Comparison of ENCODE assay signal across 12 cellular contexts in genomic region chr6:110356778-110357177, GRCh38. TPM values are rescaled to one million over a fixed set of nuclear protein-coding genes. Genes with fewer than 3 reads are reported as not detected.
DNase-seq lines count a peak whose midpoint lies in the region; ATAC-seq and TF ChIP-seq lines count a peak whose summit lies in the region.
"Had no signal": no experiment of that assay in that cellular context is flagged by ENCODE, and none has a peak within 500 bp of the region (broad histone marks: within the 10 kb centered on the region; RNA-seq: fewer than 3 reads in every experiment).

No MANE protein-coding gene starts in this region.

- H3K27me3 Mint-ChIP-seq in T-helper 1 cell treated with Interleukin-12 subunit alpha and Interleukin-12 subunit beta and Interleukin-4 antibody, amounts not matched to agents 30 μg/mL and 1 μg/mL, for 36 hours (ENCODE audit: low read depth): peaks cover 69% of the 10 kb centered on the region
- H3K27me3 Mint-ChIP-seq in activated naive CD8-positive, alpha-beta T cell treated with anti-CD3 and anti-CD28 coated beads for 36 hours: peaks cover 25% of the 10 kb centered on the region
- peaks cover 7 to 27% (median 18%) of the 10 kb centered on the region in 3 donors for H3K27me3 Mint-ChIP-seq in immature natural killer cell (ENCODE audit: low read depth in 3 of 3)
- peaks cover 33 to 42% of the 10 kb centered on the region in 2 donors for H3K27me3 Mint-ChIP-seq in stimulated activated naive B cell treated with anti-CD40 and anti-IgM and Interleukin-4, amounts not matched to agents 10 μg/mL and 1 μg/mL and 100 μg/mL, for 72 hours
- peaks cover 43% of the 10 kb centered on the region for H3K27me3 Mint-ChIP-seq in activated T-helper 1 cell treated with anti-CD3 and anti-CD28 coated beads, Interleukin-12 subunit alpha, Interleukin-12 subunit beta, Interleukin-2, Interleukin-4 antibody, amounts not matched to agents 30 ng/mL and 10 ng/mL and 1 ng/mL, durations not matched to agents 14 hours and 24 hours and 36 hours (ENCODE audit: insufficient read depth)

- H3K4me3 Mint-ChIP-seq in T-helper 1 cell treated with Interleukin-12 subunit alpha and Interleukin-12 subunit beta and Interleukin-4 antibody, amounts not matched to agents 30 μg/mL and 1 μg/mL, for 36 hours: peak overlapping the region; percentile 16
- peak overlapping the region; percentile 84 for H3K4me3 Mint-ChIP-seq in activated naive CD8-positive, alpha-beta T cell treated with anti-CD3 and anti-CD28 coated beads for 36 hours
- H3K4me3 Mint-ChIP-seq in immature natural killer cell: peak overlapping the region; percentile 69 to 89 (median 86)
- H3K4me3 Mint-ChIP-seq in stimulated activated naive B cell treated with anti-CD40 and anti-IgM and Interleukin-4, amounts not matched to agents 10 μg/mL and 1 μg/mL and 100 μg/mL, for 72 hours: peak overlapping the region; percentile 2 to 64
- H3K4me3 Mint-ChIP-seq in activated T-helper 1 cell treated with anti-CD3 and anti-CD28 coated beads, Interleukin-12 subunit alpha, Interleukin-12 subunit beta, Interleukin-2, Interleukin-4 antibody, amounts not matched to agents 30 ng/mL and 10 ng/mL and 1 ng/mL, durations not matched to agents 14 hours and 24 hours and 36 hours: no peak overlapping the region

- ATAC-seq in stimulated activated naive B cell treated with anti-CD40 and anti-IgM and Interleukin-4, amounts not matched to agents 10 μg/mL and 1 μg/mL and 100 μg/mL, for 72 hours (replicated peaks): no peak
- ATAC-seq in GM19324 (IDR thresholded peaks at IDR 0.05; ENCODE audit: low FRiP score, unreplicated experiment): no peak

- POLR2A ChIA-PET in PC-9 (lab: Charles Lee; ENCODE audit: unreplicated experiment): no interaction called here

- no peaks in the 10 kb centered on the region for H3K36me3 ChIP-seq in PC-9 (ENCODE audit: low read depth)

- no peak overlapping the region for H3K27ac Mint-ChIP-seq in T-helper 1 cell treated with Interleukin-12 subunit alpha and Interleukin-12 subunit beta and Interleukin-4 antibody, amounts not matched to agents 30 μg/mL and 1 μg/mL, for 36 hours
- no peak overlapping the region for H3K27ac Mint-ChIP-seq in activated naive CD8-positive, alpha-beta T cell treated with anti-CD3 and anti-CD28 coated beads for 36 hours
- H3K27ac Mint-ChIP-seq in immature natural killer cell: peak overlapping the region in 1 of 6 donors; percentile 33
- no peak overlapping the region for H3K27ac Mint-ChIP-seq in stimulated activated naive B cell treated with anti-CD40 and anti-IgM and Interleukin-4, amounts not matched to agents 10 μg/mL and 1 μg/mL and 100 μg/mL, for 72 hours
- no peak overlapping the region for H3K27ac Mint-ChIP-seq in activated T-helper 1 cell treated with anti-CD3 and anti-CD28 coated beads, Interleukin-12 subunit alpha, Interleukin-12 subunit beta, Interleukin-2, Interleukin-4 antibody, amounts not matched to agents 30 ng/mL and 10 ng/mL and 1 ng/mL, durations not matched to agents 14 hours and 24 hours and 36 hours

- no TSS peak for BruUV-seq in PC-9 (replicated peaks; lab: Mats Ljungman, UMichigan)

- peaks cover 4% of the 10 kb centered on the region for H3K4me1 Mint-ChIP-seq in T-helper 1 cell treated with Interleukin-12 subunit alpha and Interleukin-12 subunit beta and Interleukin-4 antibody, amounts not matched to agents 30 μg/mL and 1 μg/mL, for 36 hours (ENCODE audit: low read depth)
- H3K4me1 Mint-ChIP-seq in activated naive CD8-positive, alpha-beta T cell treated with anti-CD3 and anti-CD28 coated beads for 36 hours: peaks cover 14% of the 10 kb centered on the region
- peaks cover 9 to 22% of the 10 kb centered on the region in 2 donors for H3K4me1 Mint-ChIP-seq in immature natural killer cell
- H3K4me1 Mint-ChIP-seq in stimulated activated naive B cell treated with anti-CD40 and anti-IgM and Interleukin-4, amounts not matched to agents 10 μg/mL and 1 μg/mL and 100 μg/mL, for 72 hours: peaks cover 10 to 15% of the 10 kb centered on the region in 2 donors
- H3K4me1 Mint-ChIP-seq in activated T-helper 1 cell treated with anti-CD3 and anti-CD28 coated beads, Interleukin-12 subunit alpha, Interleukin-12 subunit beta, Interleukin-2, Interleukin-4 antibody, amounts not matched to agents 30 ng/mL and 10 ng/mL and 1 ng/mL, durations not matched to agents 14 hours and 24 hours and 36 hours (ENCODE audit: low read depth): no peaks in the 10 kb centered on the region

- no peaks in the 10 kb centered on the region for H3F3A ChIP-seq in PC-9 (ENCODE audit: insufficient read depth, low read depth)

- H3K4me3 ChIP-seq in PC-9: no peak overlapping the region

- no peaks in the 10 kb centered on the region for H3K79me2 ChIP-seq in PC-9 (ENCODE audit: low read depth)

- no peaks in the 10 kb centered on the region for H3K36me3 Mint-ChIP-seq in T-helper 1 cell treated with Interleukin-12 subunit alpha and Interleukin-12 subunit beta and Interleukin-4 antibody, amounts not matched to agents 30 μg/mL and 1 μg/mL, for 36 hours (ENCODE audit: low read depth)
- no peaks in the 10 kb centered on the region for H3K36me3 Mint-ChIP-seq in activated naive CD8-positive, alpha-beta T cell treated with anti-CD3 and anti-CD28 coated beads for 36 hours
- H3K36me3 Mint-ChIP-seq in immature natural killer cell: peaks cover 0 to 3% (median 0%) of the 10 kb centered on the region in 3 donors
- peaks cover 2 to 8% of the 10 kb centered on the region in 2 donors for H3K36me3 Mint-ChIP-seq in stimulated activated naive B cell treated with anti-CD40 and anti-IgM and Interleukin-4, amounts not matched to agents 10 μg/mL and 1 μg/mL and 100 μg/mL, for 72 hours
- H3K36me3 Mint-ChIP-seq in activated T-helper 1 cell treated with anti-CD3 and anti-CD28 coated beads, Interleukin-12 subunit alpha, Interleukin-12 subunit beta, Interleukin-2, Interleukin-4 antibody, amounts not matched to agents 30 ng/mL and 10 ng/mL and 1 ng/mL, durations not matched to agents 14 hours and 24 hours and 36 hours (ENCODE audit: low read depth): no peaks in the 10 kb centered on the region

- H3K27me3 ChIP-seq in PC-9 (ENCODE audit: insufficient read depth, low read depth): peaks cover 14% of the 10 kb centered on the region; the same call in 1 of the 2 replicates

- DNase-seq in T-helper 1 cell: no peak
- DNase-seq in activated naive CD8-positive, alpha-beta T cell treated with anti-CD3 and anti-CD28 coated beads for 36 hours: no peak
- no peak for DNase-seq in immature natural killer cell
- DNase-seq in stimulated activated naive B cell treated with anti-CD40 and anti-IgM and Interleukin-4, amounts not matched to agents 10 μg/mL and 1 μg/mL and 100 μg/mL, for 72 hours: no peak
- no peak for DNase-seq in activated T-helper 1 cell treated with anti-CD3 and anti-CD28 coated beads, Interleukin-12 subunit alpha, Interleukin-12 subunit beta, Interleukin-2, Interleukin-4 antibody, amounts not matched to agents 30 ng/mL and 10 ng/mL and 1 ng/mL, durations not matched to agents 14 hours and 24 hours and 36 hours (ENCODE audit: low spot score)
- DNase-seq in PC-9: no peak
- DNase-seq: stimulated activated CD4-positive, alpha-beta T cell treated with anti-CD3 and anti-CD28 coated beads, Interleukin-15, amount 100 ng/mL, for 24 hours had no signal

- H3K27ac ChIP-seq in PC-9: no peak overlapping the region
- H3K27ac ChIP-seq: A549 had no signal

- H2AFZ ChIP-seq in PC-9: no peak overlapping the region

- no peak for TF ChIP-seq CTCF in PC-9 (conservative IDR thresholded peaks at IDR 0.05)

- CTCF ChIA-PET in PC-9 (lab: Charles Lee): no interaction called here

- H3K4me1 ChIP-seq in PC-9 (replicated peaks; ENCODE audit: insufficient read depth): no peaks in the 10 kb centered on the region
- H3K4me1 ChIP-seq: A549 had no signal

- H3K9me3 ChIP-seq in PC-9 (ENCODE audit: insufficient read depth, low read depth): no peaks in the 10 kb centered on the region
- H3K9me3 ChIP-seq: A549 had no signal

- intact Hi-C loops in activated T-helper 1 cell treated with anti-CD3 and anti-CD28 coated beads, Interleukin-12 subunit alpha, Interleukin-12 subunit beta, Interleukin-2, Interleukin-4 antibody, amounts not matched to agents 30 ng/mL and 10 ng/mL and 1 ng/mL, durations not matched to agents 14 hours and 24 hours and 36 hours (cut with micrococcal nuclease): no loop called here
- intact Hi-C loops in PC-9 (cut with micrococcal nuclease; ENCODE audit: unreplicated experiment): no loop called here

- no peaks in the 10 kb centered on the region for H3K9me2 ChIP-seq in PC-9 (ENCODE audit: insufficient read depth)

- no peaks in the 10 kb centered on the region for H3K9me3 Mint-ChIP-seq in T-helper 1 cell treated with Interleukin-12 subunit alpha and Interleukin-12 subunit beta and Interleukin-4 antibody, amounts not matched to agents 30 μg/mL and 1 μg/mL, for 36 hours
- peaks cover 2% of the 10 kb centered on the region for H3K9me3 Mint-ChIP-seq in activated naive CD8-positive, alpha-beta T cell treated with anti-CD3 and anti-CD28 coated beads for 36 hours
- peaks cover 0 to 8% (median 0%) of the 10 kb centered on the region in 6 donors for H3K9me3 Mint-ChIP-seq in immature natural killer cell
- H3K9me3 Mint-ChIP-seq in stimulated activated naive B cell treated with anti-CD40 and anti-IgM and Interleukin-4, amounts not matched to agents 10 μg/mL and 1 μg/mL and 100 μg/mL, for 72 hours: peaks cover 3 to 4% of the 10 kb centered on the region in 2 donors
- H3K9me3 Mint-ChIP-seq in activated T-helper 1 cell treated with anti-CD3 and anti-CD28 coated beads, Interleukin-12 subunit alpha, Interleukin-12 subunit beta, Interleukin-2, Interleukin-4 antibody, amounts not matched to agents 30 ng/mL and 10 ng/mL and 1 ng/mL, durations not matched to agents 14 hours and 24 hours and 36 hours: no peaks in the 10 kb centered on the region

- no peak overlapping the region for H3K4me2 ChIP-seq in PC-9

- H4K20me1 ChIP-seq in PC-9 (ENCODE audit: insufficient read depth): no peaks in the 10 kb centered on the region

RNA-seq across cellular contexts. Expression of gene METTL24, which starts 1.4 kb away (rescaled TPM):
- total RNA-seq in activated naive CD8-positive, alpha-beta T cell treated with anti-CD3 and anti-CD28 coated beads for 36 hours: under 1 TPM; 0.26 to 0.27 TPM
- 1 to 10 TPM in 1 of 3 donors, under 1 TPM in 1, not detected in 1; 0.81 to 2.8 TPM for polyA plus RNA-seq in immature natural killer cell
- not detected in 2 replicates for total RNA-seq in activated T-helper 1 cell treated with anti-CD3 and anti-CD28 coated beads, Interleukin-12 subunit alpha, Interleukin-12 subunit beta, Interleukin-2, Interleukin-4 antibody, amounts not matched to agents 30 ng/mL and 10 ng/mL and 1 ng/mL, durations not matched to agents 14 hours and 24 hours and 36 hours
- not detected in 2 replicates for total RNA-seq in PC-9 (2021)
- polyA plus RNA-seq: A549, neural cell had no signal

RNA-seq across cellular contexts. Expression of gene DDO, which starts 58.6 kb away (rescaled TPM):
- total RNA-seq in activated naive CD8-positive, alpha-beta T cell treated with anti-CD3 and anti-CD28 coated beads for 36 hours: not detected
- under 1 TPM in 1 of 3 donors, not detected in 2; 0.10 TPM for polyA plus RNA-seq in immature natural killer cell
- not detected in 2 replicates for total RNA-seq in activated T-helper 1 cell treated with anti-CD3 and anti-CD28 coated beads, Interleukin-12 subunit alpha, Interleukin-12 subunit beta, Interleukin-2, Interleukin-4 antibody, amounts not matched to agents 30 ng/mL and 10 ng/mL and 1 ng/mL, durations not matched to agents 14 hours and 24 hours and 36 hours
- 2.0 and 3.6 TPM in 2 replicates for total RNA-seq in PC-9 (2021)
- total RNA-seq: epithelial cell of proximal tubule had no signal
- polyA plus RNA-seq: neural cell had no signal
